Comparison of ENCODE assay signal across 9 cellular contexts in the genomic region with DNA sequence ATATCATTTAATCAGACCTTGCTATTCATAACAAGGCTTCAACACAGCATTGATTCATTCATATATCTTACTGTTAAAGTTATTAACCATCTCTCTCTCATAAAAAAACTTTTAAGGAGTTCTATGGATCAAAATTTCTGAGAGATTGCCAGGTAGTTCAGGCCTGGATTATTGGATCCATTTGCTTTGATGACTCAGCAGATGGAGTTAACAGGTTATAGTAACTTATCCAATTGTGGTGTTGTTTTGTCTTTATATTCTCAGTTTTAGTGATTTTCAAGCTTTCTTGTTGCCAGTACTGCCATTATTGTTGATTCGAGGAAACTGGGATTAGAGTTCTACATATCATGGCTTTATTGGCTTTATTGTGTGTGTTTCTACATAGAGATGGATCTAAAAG.
"Had no signal": no experiment of that assay in that cellular context is flagged by ENCODE, and none has a peak within 500 bp of the region (broad histone marks: within the 10 kb centered on the region; RNA-seq: fewer than 3 reads in every experiment).

No MANE protein-coding gene starts in this region.

- H3K9me3 ChIP-seq: HAP-1 had no signal

- DNase-seq: GOT3, H7, HFFc6, KBM-7 had no signal

- H3K36me3 ChIP-seq: HAP-1 had no signal

- H3K4me3 ChIP-seq: GM23248, HAP-1 had no signal

- H2AFZ ChIP-seq: GM23248 had no signal

- FAIRE-seq: HTR-8/SVneo had no signal

- H3K4me2 ChIP-seq: KMS-11 had no signal

- H3K27ac ChIP-seq: GM23248, KMS-11 had no signal

- H3K9ac ChIP-seq: GM23248, KMS-11 had no signal

- ATAC-seq: HCT116 had no signal
